34 cellular contexts compared by ENCODE assay signal in the genomic region with DNA sequence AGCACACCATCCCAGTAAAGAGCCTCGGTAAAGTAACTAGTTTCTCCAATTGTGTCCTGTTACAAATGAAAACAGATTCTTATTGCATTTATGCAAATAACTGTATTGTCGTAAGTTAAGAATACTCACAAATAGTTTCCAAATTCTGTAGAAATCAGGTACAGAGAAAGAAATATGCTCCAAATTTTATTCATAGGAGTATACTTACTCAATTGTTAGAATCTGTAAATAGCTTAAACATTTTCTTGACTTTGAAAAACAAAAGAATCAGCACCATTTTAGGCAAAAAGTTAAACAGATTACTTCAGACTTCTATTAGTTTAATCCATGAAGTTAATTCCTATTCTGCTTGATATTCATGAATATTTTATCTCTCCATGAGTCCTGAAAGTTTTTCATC. TPM values are rescaled to one million over a fixed set of nuclear protein-coding genes. Genes with fewer than 3 reads are reported as not detected.
"Had no signal": no experiment of that assay in that cellular context is flagged by ENCODE, and none has a peak within 500 bp of the region (broad histone marks: within the 10 kb centered on the region; RNA-seq: fewer than 3 reads in every experiment).

No MANE protein-coding gene starts in this region.

- H3K36me3 ChIP-seq: adrenal gland, brain microvascular endothelial cell, breast epithelium had no signal

- H3K4me1 ChIP-seq: adrenal gland, body of pancreas, breast epithelium had no signal

- H3K4me1 Mint-ChIP-seq: activated B cell treated with CpG ODN at 0.5 μM for 24 hours; activated CD4-positive, alpha-beta T cell treated with anti-CD3 and anti-CD28 coated beads, Interleukin-2, amount 10 ng/mL, durations not matched to agents 24 days and 14 days; activated naive CD8-positive, alpha-beta T cell treated with anti-CD3 and anti-CD28 coated beads for 36 hours; activated T-helper 17 cell treated with anti-CD3 and anti-CD28 coated beads, Interleukin-2, amount 50 U/mL, for 72 hours had no signal

- H3K9me3 Mint-ChIP-seq: activated T-helper 17 cell treated with anti-CD3 and anti-CD28 coated beads, Interleukin-2, amount 50 U/mL, for 72 hours had no signal

- H3K4me3 Mint-ChIP-seq: activated B cell treated with CpG ODN at 0.5 μM for 24 hours; activated CD4-positive, alpha-beta memory T cell treated with anti-CD3 and anti-CD28 coated beads for 36 hours; activated CD4-positive, alpha-beta T cell treated with anti-CD3 and anti-CD28 coated beads, Interleukin-2, amount 10 ng/mL, durations not matched to agents 24 days and 14 days; activated CD8-positive, alpha-beta T cell treated with anti-CD3 and anti-CD28 coated beads for 36 hours; activated naive CD4-positive, alpha-beta T cell treated with anti-CD3 and anti-CD28 coated beads for 36 hours; activated naive CD8-positive, alpha-beta T cell treated with anti-CD3 and anti-CD28 coated beads for 36 hours; activated T-cell treated with anti-CD3 and anti-CD28 coated beads, Interleukin-2, amount 50 U/mL, for 24 hours; activated T-cell treated with anti-CD3 and anti-CD28 coated beads, Interleukin-2, amount 50 U/mL, for 72 hours; activated T-helper 1 cell treated with anti-CD3 and anti-CD28 coated beads, Interleukin-12 subunit alpha, Interleukin-12 subunit beta, Interleukin-2, Interleukin-4 antibody, amounts not matched to agents 30 ng/mL and 10 ng/mL and 1 ng/mL, durations not matched to agents 14 hours and 24 hours and 36 hours; activated T-helper 17 cell treated with anti-CD3 and anti-CD28 coated beads, Interleukin-2, amount 50 U/mL, for 72 hours; T-helper 1 cell treated with Interleukin-12 subunit alpha and Interleukin-12 subunit beta and Interleukin-4 antibody, amounts not matched to agents 30 μg/mL and 1 μg/mL, for 36 hours; T-helper 2 cell treated with Interferon-gamma antibody and Interleukin-4, amounts not matched to agents 5 μg/mL and 100 μg/mL, for 36 hours had no signal

- H3K4me3 ChIP-seq: adrenal gland, body of pancreas, breast epithelium had no signal

- H3K27me3 ChIP-seq: adrenal gland, body of pancreas, brain microvascular endothelial cell, breast epithelium had no signal

- DNase-seq: activated B cell treated with CpG ODN at 0.5 μM for 24 hours; activated CD4-positive, alpha-beta memory T cell treated with anti-CD3 and anti-CD28 coated beads for 36 hours; activated CD4-positive, alpha-beta T cell treated with anti-CD3 and anti-CD28 coated beads for 4 hours; activated CD4-positive, alpha-beta T cell treated with anti-CD3 and anti-CD28 coated beads, Interleukin-2, amount 10 ng/mL, durations not matched to agents 24 days and 14 days; activated CD4-positive, alpha-beta T cell treated with anti-CD3 and anti-CD28 coated beads, Interleukin-2, amount 50 U/mL, for 1 hour; activated CD4-positive, alpha-beta T cell treated with anti-CD3 and anti-CD28 coated beads, Interleukin-2, amount 50 U/mL, for 4 hours; activated CD4-positive, CD25-positive, alpha-beta regulatory T cell treated with anti-CD3 and anti-CD28 coated beads, Interleukin-2, amount 50 U/mL, for 72 hours; activated CD8-positive, alpha-beta memory T cell treated with anti-CD3 and anti-CD28 coated beads, Interleukin-2, amount 50 U/mL, for 4 hours; activated CD8-positive, alpha-beta T cell treated with anti-CD3 and anti-CD28 coated beads for 36 hours; activated effector memory CD4-positive, alpha-beta T cell treated with anti-CD3 and anti-CD28 coated beads, Interleukin-2, amount 50 U/mL, for 16 hours; activated gamma-delta T cell treated with Interleukin-2 at 50 U/mL for 16 hours; activated naive CD4-positive, alpha-beta T cell; activated naive CD4-positive, alpha-beta T cell treated with anti-CD3 and anti-CD28 coated beads for 36 hours; activated naive CD4-positive, alpha-beta T cell treated with anti-CD3 and anti-CD28 coated beads, Interleukin-2, amount 50 U/mL, for 16 hours; activated naive CD8-positive, alpha-beta T cell treated with anti-CD3 and anti-CD28 coated beads for 36 hours; activated T-cell treated with anti-CD3 and anti-CD28 coated beads for 4 hours; activated T-cell treated with anti-CD3 and anti-CD28 coated beads, Interleukin-2, amount 50 U/mL, for 24 hours; activated T-cell treated with anti-CD3 and anti-CD28 coated beads, Interleukin-2, amount 50 U/mL, for 72 hours; adrenal gland; amniotic stem cell; aorta; body of pancreas; brain microvascular endothelial cell; central memory CD4-positive, alpha-beta T cell; T-helper 2 cell; T-helper 9 cell had no signal

- H3K27ac ChIP-seq: adrenal gland, body of pancreas, brain microvascular endothelial cell, breast epithelium, VCaP had no signal

- H3K9me3 ChIP-seq: body of pancreas had no signal

- H3K27ac Mint-ChIP-seq: activated B cell treated with CpG ODN at 0.5 μM for 24 hours; activated CD4-positive, alpha-beta memory T cell treated with anti-CD3 and anti-CD28 coated beads for 36 hours; activated CD4-positive, alpha-beta T cell treated with anti-CD3 and anti-CD28 coated beads, Interleukin-2, amount 10 ng/mL, durations not matched to agents 24 days and 14 days; activated CD8-positive, alpha-beta T cell treated with anti-CD3 and anti-CD28 coated beads for 36 hours; activated naive CD4-positive, alpha-beta T cell treated with anti-CD3 and anti-CD28 coated beads for 36 hours; activated naive CD4-positive, alpha-beta T cell treated with anti-CD3 and anti-CD28 coated beads, Interleukin-2, amount 50 U/mL, for 72 hours; activated naive CD8-positive, alpha-beta T cell treated with anti-CD3 and anti-CD28 coated beads for 36 hours; activated T-cell treated with anti-CD3 and anti-CD28 coated beads, Interleukin-2, amount 50 U/mL, for 24 hours; activated T-cell treated with anti-CD3 and anti-CD28 coated beads, Interleukin-2, amount 50 U/mL, for 72 hours; activated T-helper 1 cell treated with anti-CD3 and anti-CD28 coated beads, Interleukin-12 subunit alpha, Interleukin-12 subunit beta, Interleukin-2, Interleukin-4 antibody, amounts not matched to agents 30 ng/mL and 10 ng/mL and 1 ng/mL, durations not matched to agents 14 hours and 24 hours and 36 hours; activated T-helper 17 cell treated with anti-CD3 and anti-CD28 coated beads, Interleukin-2, amount 50 U/mL, for 72 hours; T-helper 1 cell treated with Interleukin-12 subunit alpha and Interleukin-12 subunit beta and Interleukin-4 antibody, amounts not matched to agents 30 μg/mL and 1 μg/mL, for 36 hours; T-helper 2 cell treated with Interferon-gamma antibody and Interleukin-4, amounts not matched to agents 5 μg/mL and 100 μg/mL, for 36 hours had no signal

- H3K27me3 Mint-ChIP-seq: activated CD8-positive, alpha-beta T cell treated with anti-CD3 and anti-CD28 coated beads for 36 hours; activated naive CD8-positive, alpha-beta T cell treated with anti-CD3 and anti-CD28 coated beads for 36 hours had no signal

RNA-seq across cellular contexts. Expression of a gene that starts 10.7 kb away (rescaled TPM):
- total RNA-seq: activated B cell treated with CpG ODN at 0.5 μM for 24 hours; activated CD4-positive, alpha-beta T cell treated with anti-CD3 and anti-CD28 coated beads, Interleukin-2, amount 10 ng/mL, durations not matched to agents 24 days and 14 days; activated T-helper 1 cell treated with anti-CD3 and anti-CD28 coated beads, Interleukin-12 subunit alpha, Interleukin-12 subunit beta, Interleukin-2, Interleukin-4 antibody, amounts not matched to agents 30 ng/mL and 10 ng/mL and 1 ng/mL, durations not matched to agents 14 hours and 24 hours and 36 hours; astrocyte had no signal
